Comparison of ENCODE assay signal across 1 cellular context in genomic region chr4:80912350-80912749, GRCh38.
TF ChIP-seq lines count a peak whose summit lies in the region.

No MANE protein-coding gene starts in this region.

TF ChIP-seq in GM12878, 131 proteins besides CTCF, POLR2A, EP300 and RAD21 (continued from another document):
- no peak for TF ChIP-seq POLR2AphosphoS5 (IDR thresholded peaks at IDR 0.05; ENCODE audit: low read length)
- no peak for TF ChIP-seq ZBTB11 (CRISPR knock-in tag; IDR thresholded peaks at IDR 0.05)
- no peak for TF ChIP-seq ATF3 (IDR thresholded peaks at IDR 0.05; ENCODE audit: borderline replicate concordance, extremely low read depth, low read depth, low read length)
